13 cellular contexts compared by ENCODE assay signal in the genomic region with DNA sequence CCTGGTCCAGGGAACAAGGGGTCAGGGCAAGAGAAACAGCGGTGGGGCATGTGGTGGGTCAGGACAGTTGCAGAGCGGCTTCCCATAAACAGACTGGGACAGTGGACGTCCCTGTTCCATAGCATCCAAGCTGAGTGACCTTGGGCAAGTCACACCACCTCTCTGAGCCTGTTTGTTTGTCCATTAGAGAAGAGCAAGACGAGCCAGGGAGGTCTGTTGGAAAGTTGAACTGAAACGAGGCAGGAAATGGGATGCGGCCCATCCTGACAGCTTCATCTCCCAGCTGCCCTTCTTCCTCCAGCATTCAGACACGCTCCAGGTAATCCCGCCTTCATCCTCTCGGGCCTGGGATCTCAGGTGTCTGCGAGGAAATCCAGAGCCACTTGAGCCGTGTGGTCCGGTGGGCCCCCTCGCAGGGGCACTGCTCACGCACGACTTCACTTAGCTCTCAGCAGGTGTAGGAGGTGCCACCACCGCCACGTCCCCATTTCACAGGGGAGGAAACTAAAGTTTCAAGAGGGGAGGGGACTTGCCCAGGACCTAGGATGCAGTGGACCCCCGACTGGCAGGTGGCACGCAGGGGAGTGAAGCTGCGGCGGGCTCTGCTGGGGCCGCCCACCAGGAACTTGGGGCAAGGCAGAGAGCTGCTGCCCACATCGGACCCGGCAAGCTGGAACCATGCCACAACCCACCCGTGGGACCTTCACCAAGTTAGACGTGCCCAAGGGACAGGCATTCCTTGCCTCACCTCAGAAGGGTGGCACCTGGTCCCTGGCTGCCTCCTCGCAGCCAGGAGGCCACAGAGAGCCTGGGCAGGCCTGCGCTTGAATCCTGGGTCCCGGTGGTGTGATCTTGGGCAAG. TPM values are rescaled to one million over a fixed set of nuclear protein-coding genes. Genes with fewer than 3 reads are reported as not detected.
DNase-seq lines count a peak whose midpoint lies in the region; ATAC-seq and TF ChIP-seq lines count a peak whose summit lies in the region.
"Had no signal": no experiment of that assay in that cellular context is flagged by ENCODE, and none has a peak within 500 bp of the region (broad histone marks: within the 10 kb centered on the region; RNA-seq: fewer than 3 reads in every experiment).

No MANE protein-coding gene starts in this region.

- peaks cover 12% of the 10 kb centered on the region for H3K4me1 Mint-ChIP-seq in glutamatergic neuron (ENCODE audit: low read depth, unreplicated experiment)
- H3K4me1 Mint-ChIP-seq in naive thymus-derived CD4-positive, alpha-beta T cell = peaks cover 7 to 16% (median 9%) of the 10 kb centered on the region in 7 donors

- POLR2A ChIA-PET in naive thymus-derived CD4-positive, alpha-beta T cell (lab: Charles Lee) = interaction anchor here (1.5 to 1.6 kb wide), 2 partner anchors 20 to 47 kb away, joined by 5 to 6 read pairs; a partner anchor contains a TSS

- H3K36me3 Mint-ChIP-seq in glutamatergic neuron (ENCODE audit: unreplicated experiment) = no peaks in the 10 kb centered on the region
- H3K36me3 Mint-ChIP-seq in naive thymus-derived CD4-positive, alpha-beta T cell = peaks cover 0 to 14% (median 11%) of the 10 kb centered on the region in 5 donors

- no peak for TF ChIP-seq CTCF in glutamatergic neuron (IDR thresholded peaks at IDR 0.05; ENCODE audit: partially characterized antibody, unreplicated experiment)

- H3K27ac ChIP-seq in naive thymus-derived CD4-positive, alpha-beta T cell (ENCODE audit: low read depth, low read length) = no peak overlapping the region
- H3K27ac ChIP-seq: neutrophil had no signal

- H3K36me3 ChIP-seq in H7 (replicated peaks; ENCODE audit: control insufficient read depth, insufficient read depth, low read length) = no peaks in the 10 kb centered on the region
- peaks cover 0 to 37% (median 10%) of the 10 kb centered on the region in 3 experiments for H3K36me3 ChIP-seq in naive thymus-derived CD4-positive, alpha-beta T cell (ENCODE audit: control insufficient read depth in 2 of 3, insufficient read depth in 3 of 3, low read length in 3 of 3)

- H3K9me3 ChIP-seq in naive thymus-derived CD4-positive, alpha-beta T cell (ENCODE audit: control insufficient read depth in 2 of 3, low read length in 3 of 3) = no peaks in the 10 kb centered on the region
- H3K9me3 ChIP-seq: neutrophil had no signal

- no peaks in the 10 kb centered on the region for H3K27me3 ChIP-seq in H7 (ENCODE audit: control insufficient read depth, insufficient read depth, low read length)
- H3K27me3 ChIP-seq in naive thymus-derived CD4-positive, alpha-beta T cell (ENCODE audit: control insufficient read depth in 2 of 2, insufficient read depth in 2 of 2, low read length in 2 of 2) = no peaks in the 10 kb centered on the region
- H3K27me3 ChIP-seq: neutrophil had no signal

- H3K4me1 ChIP-seq in naive thymus-derived CD4-positive, alpha-beta T cell (ENCODE audit: control insufficient read depth in 2 of 2, insufficient read depth in 2 of 2, low read length in 2 of 2) = peaks cover 0 to 7% of the 10 kb centered on the region in 2 donors

- DNase-seq in H7 = peak; percentile 63
- peak; percentile 8 for DNase-seq in glutamatergic neuron
- peak; percentile 69 for DNase-seq in posterior vena cava (ENCODE audit: low spot score)
- no peak for DNase-seq in stimulated activated naive CD4-positive, alpha-beta T cell (lab: John Stamatoyannopoulos, UW)
- DNase-seq in naive thymus-derived CD4-positive, alpha-beta T cell = no peak
- DNase-seq: cortex of kidney; immature natural killer cell; NCI-H1417 treated with DMSO at 0.1 percent for 48 hours; NCI-H748 treated with DMSO at 0.1 percent for 48 hours; stimulated activated CD4-positive, alpha-beta T cell treated with anti-CD3 and anti-CD28 coated beads, Interleukin-1b, Interleukin-23, amount 100 ng/mL, for 48 hours had no signal

- ATAC-seq in HG03097 (IDR thresholded peaks at IDR 0.05; ENCODE audit: low FRiP score, unreplicated experiment) = no peak
- ATAC-seq in naive thymus-derived CD4-positive, alpha-beta T cell = no peak

- intact Hi-C loops in posterior vena cava (cut with DNase I) = loop anchor here in 1 of 2 donors (5.0 to 10.0 kb wide), 2 partner anchors 172 to 240 kb away; a partner anchor contains a TSS
- intact Hi-C loops in naive thymus-derived CD4-positive, alpha-beta T cell (cut with micrococcal nuclease) = loop anchor here in 1 of 2 donors (5.0 kb wide), 2 partner anchors 43 to 77 kb away; no protein-coding TSS in a partner anchor

- H3K27me3 Mint-ChIP-seq in glutamatergic neuron (ENCODE audit: unreplicated experiment) = peaks cover 3% of the 10 kb centered on the region
- no peaks in the 10 kb centered on the region for H3K27me3 Mint-ChIP-seq in naive thymus-derived CD4-positive, alpha-beta T cell
- H3K27me3 Mint-ChIP-seq: stimulated activated naive CD8-positive, alpha-beta T cell treated with anti-CD3 and anti-CD28 coated beads, Interleukin-15, Interleukin-2, amounts not matched to agents 100 ng/mL and 50 ng/mL, for 24 hours had no signal

- peaks cover 3% of the 10 kb centered on the region for H3K9me3 Mint-ChIP-seq in glutamatergic neuron (ENCODE audit: unreplicated experiment)
- peaks cover 0 to 3% (median 0%) of the 10 kb centered on the region in 11 donors for H3K9me3 Mint-ChIP-seq in naive thymus-derived CD4-positive, alpha-beta T cell
- H3K9me3 Mint-ChIP-seq: immature natural killer cell; stimulated activated naive CD8-positive, alpha-beta T cell treated with anti-CD3 and anti-CD28 coated beads, Interleukin-15, Interleukin-2, amounts not matched to agents 100 ng/mL and 50 ng/mL, for 24 hours had no signal

- CTCF ChIA-PET in naive thymus-derived CD4-positive, alpha-beta T cell (lab: Charles Lee) = interaction anchor here (0.6 to 1.4 kb wide), 2 partner anchors 14 to 875 kb away, joined by 3 to 4 read pairs; no protein-coding TSS in a partner anchor

- no peak overlapping the region for H3K4me3 ChIP-seq in H7 (ENCODE audit: insufficient read depth, low read depth, low read length)
- no peak overlapping the region for H3K4me3 ChIP-seq in naive thymus-derived CD4-positive, alpha-beta T cell (ENCODE audit: low read length)

- no peak overlapping the region for H3K4me3 Mint-ChIP-seq in glutamatergic neuron (ENCODE audit: unreplicated experiment)
- H3K4me3 Mint-ChIP-seq in naive thymus-derived CD4-positive, alpha-beta T cell = no peak overlapping the region
- H3K4me3 Mint-ChIP-seq: immature natural killer cell; stimulated activated naive CD8-positive, alpha-beta T cell treated with anti-CD3 and anti-CD28 coated beads, Interleukin-15, Interleukin-2, amounts not matched to agents 100 ng/mL and 50 ng/mL, for 24 hours had no signal

- H3K27ac Mint-ChIP-seq in glutamatergic neuron (ENCODE audit: unreplicated experiment) = no peak overlapping the region
- peak overlapping the region in 1 of 9 donors; percentile 46 for H3K27ac Mint-ChIP-seq in naive thymus-derived CD4-positive, alpha-beta T cell
- H3K27ac Mint-ChIP-seq: stimulated activated naive CD8-positive, alpha-beta T cell treated with anti-CD3 and anti-CD28 coated beads, Interleukin-15, Interleukin-2, amounts not matched to agents 100 ng/mL and 50 ng/mL, for 24 hours had no signal

RNA-seq across cellular contexts. Expression of a gene that starts 13.0 kb away (rescaled TPM):
- 143 and 197 TPM in 2 replicates for total RNA-seq in H7 (2014; rRNA removed; shearing (Covaris generic))
- total RNA-seq in glutamatergic neuron (ENCODE audit: unreplicated experiment) (85.1 TPM), posterior vena cava (10 to 100 TPM; 38.6 to 38.9 TPM)
- total RNA-seq in naive thymus-derived CD4-positive, alpha-beta T cell = 10 to 100 TPM; 52.0 to 70.8 (median 61.3) TPM
- polyA plus RNA-seq in naive thymus-derived CD4-positive, alpha-beta T cell = 10 to 100 TPM; 32.3 to 36.1 TPM

RNA-seq across cellular contexts. Expression of a gene that starts 34.7 kb away (rescaled TPM):
- total RNA-seq in H7 (2014; rRNA removed; shearing (Covaris generic)) = 1.4 TPM in 1 of 2 replicates, not detected in the other
- total RNA-seq in glutamatergic neuron (ENCODE audit: unreplicated experiment) (not detected), posterior vena cava (under 1 TPM; 0.67 to 0.69 TPM)
- not detected for total RNA-seq in naive thymus-derived CD4-positive, alpha-beta T cell
- polyA plus RNA-seq in naive thymus-derived CD4-positive, alpha-beta T cell = not detected

RNA-seq across cellular contexts. Expression of a gene that starts 45.5 kb away (rescaled TPM):
- total RNA-seq in H7 (2014; rRNA removed; shearing (Covaris generic)) = 121 and 130 TPM in 2 replicates
- 147 TPM for total RNA-seq in glutamatergic neuron (ENCODE audit: unreplicated experiment)
- total RNA-seq in posterior vena cava = 10 to 100 TPM; 41.9 to 49.1 TPM
- 10 to 100 TPM; 42.7 to 87.8 (median 48.0) TPM for total RNA-seq in naive thymus-derived CD4-positive, alpha-beta T cell
- polyA plus RNA-seq in naive thymus-derived CD4-positive, alpha-beta T cell = 100 to 1,000 TPM in 1 of 2 donors, 10 to 100 TPM in 1; 99.2 to 102 TPM

RNA-seq across cellular contexts. Expression of a gene that starts 46.5 kb away (rescaled TPM):
- total RNA-seq in H7 (2014; rRNA removed; shearing (Covaris generic)) = 23.1 and 23.7 TPM in 2 replicates
- total RNA-seq in glutamatergic neuron (ENCODE audit: unreplicated experiment) (33.0 TPM), posterior vena cava (10 to 100 TPM; 22.9 to 35.2 TPM)
- 10 to 100 TPM; 12.4 to 26.3 (median 15.1) TPM for total RNA-seq in naive thymus-derived CD4-positive, alpha-beta T cell
- 10 to 100 TPM in 1 of 2 donors, 1 to 10 TPM in 1; 8.4 to 14.7 TPM for polyA plus RNA-seq in naive thymus-derived CD4-positive, alpha-beta T cell

RNA-seq across cellular contexts. Expression of a gene that starts 47.4 kb away (rescaled TPM):
- 10.3 and 12.3 TPM in 2 replicates for total RNA-seq in H7 (2014; rRNA removed; shearing (Covaris generic))
- total RNA-seq in glutamatergic neuron (ENCODE audit: unreplicated experiment) = 6.2 TPM
- total RNA-seq in posterior vena cava = 1 to 10 TPM; 6.0 to 7.1 TPM
- total RNA-seq in naive thymus-derived CD4-positive, alpha-beta T cell = 10 to 100 TPM; 10.7 to 13.3 (median 11.8) TPM
- polyA plus RNA-seq in naive thymus-derived CD4-positive, alpha-beta T cell = 10 to 100 TPM in 1 of 2 donors, 1 to 10 TPM in 1; 8.6 to 14.8 TPM

Comparison
In these comparisons a context has a peak if more than half of its experiments do, and no peak if none do; other contexts are left out.
1. DNase-seq: peak in H7 (single experiment), glutamatergic neuron (single experiment) and posterior vena cava (single experiment); none in stimulated activated naive CD4-positive, alpha-beta T cell (0 of 6) and naive thymus-derived CD4-positive, alpha-beta T cell (0 of 9).